1 cellular context compared by ENCODE assay signal in genomic region chr14:104149617-104150141, GRCh38.
TF ChIP-seq lines count a peak whose summit lies in the region.

No MANE protein-coding gene starts in this region.

TF ChIP-seq in HEK293, 187 proteins besides CTCF, POLR2A, EP300 and RAD21 (continued from another document):
- TF ChIP-seq PRDM10 (tag by site-specific recombination; IDR thresholded peaks at IDR 0.05) (no peak), ZNF518A (tag by site-specific recombination; conservative IDR thresholded peaks at IDR 0.05; ENCODE audit: low read depth) (no peak), ZNF148 (tag by site-specific recombination; IDR thresholded peaks at IDR 0.05; ENCODE audit: borderline replicate concordance) (no peak), ZBTB7A (tag by site-specific recombination; IDR thresholded peaks at IDR 0.05; ENCODE audit: low read depth) (no peak), ZNF558 (tag by site-specific recombination; IDR thresholded peaks at IDR 0.05) (no peak), SALL2 (tag by site-specific recombination; IDR thresholded peaks at IDR 0.05; ENCODE audit: borderline replicate concordance) (no peak), ZNF544 (tag by site-specific recombination; IDR thresholded peaks at IDR 0.05) (no peak), HOXA7 (CRISPR knock-in tag; IDR thresholded peaks at IDR 0.05; ENCODE audit: borderline replicate concordance) (no peak), ZFP3 (tag by site-specific recombination; IDR thresholded peaks at IDR 0.05; ENCODE audit: low read depth) (no peak), ZNF670 (tag by site-specific recombination; IDR thresholded peaks at IDR 0.05; ENCODE audit: low read depth) (no peak), GLIS1 (tag by site-specific recombination; IDR thresholded peaks at IDR 0.05) (peak; percentile 90), BCL6B (tag by site-specific recombination; IDR thresholded peaks at IDR 0.05) (no peak), ZNF16 (tag by site-specific recombination; IDR thresholded peaks at IDR 0.05; ENCODE audit: low read depth) (no peak), ZBTB21 (tag by site-specific recombination; IDR thresholded peaks at IDR 0.05) (no peak), ZNF133 (tag by site-specific recombination; IDR thresholded peaks at IDR 0.05) (no peak), ZNF707 (tag by site-specific recombination; IDR thresholded peaks at IDR 0.05) (no peak), ZNF433 (tag by site-specific recombination; IDR thresholded peaks at IDR 0.05; ENCODE audit: low read depth) (no peak), ZNF692 (tag by site-specific recombination; IDR thresholded peaks at IDR 0.05) (no peak), ZNF776 (tag by site-specific recombination; IDR thresholded peaks at IDR 0.05; ENCODE audit: borderline replicate concordance) (no peak), ZFHX2 (tag by site-specific recombination; conservative IDR thresholded peaks at IDR 0.05) (no peak)
